ENCODE assay signal across 11 cellular contexts in genomic region chr10:109852718-109853037, GRCh38.
A peak's percentile ranks its signal among the peaks of the same experiment; 100 is the strongest.
DNase-seq lines count a peak whose midpoint lies in the region; ATAC-seq and TF ChIP-seq lines count a peak whose summit lies in the region.
"Had no signal": no experiment of that assay in that cellular context is flagged by ENCODE, and none has a peak within 500 bp of the region (broad histone marks: within the 10 kb centered on the region; RNA-seq: fewer than 3 reads in every experiment).

No MANE protein-coding gene starts in this region.

- H3K4me3 Mint-ChIP-seq in activated naive CD8-positive, alpha-beta T cell treated with anti-CD3 and anti-CD28 coated beads, Interleukin-2, amount 50 U/mL, for 24 hours = no peak overlapping the region
- H3K4me3 Mint-ChIP-seq: IgD-negative memory B cell; stimulated activated naive B cell treated with anti-CD40 and anti-IgM and Interleukin-4, amounts not matched to agents 10 μg/mL and 1 μg/mL and 100 μg/mL, for 72 hours had no signal

- no peak overlapping the region for H3K27ac Mint-ChIP-seq in activated naive CD8-positive, alpha-beta T cell treated with anti-CD3 and anti-CD28 coated beads, Interleukin-2, amount 50 U/mL, for 24 hours
- H3K27ac Mint-ChIP-seq: stimulated activated naive B cell treated with anti-CD40 and anti-IgM and Interleukin-4, amounts not matched to agents 10 μg/mL and 1 μg/mL and 100 μg/mL, for 72 hours had no signal

- no peak for DNase-seq in activated naive CD8-positive, alpha-beta T cell treated with anti-CD3 and anti-CD28 coated beads, Interleukin-2, amount 50 U/mL, for 24 hours
- DNase-seq in hippocampal formation (lab: John Stamatoyannopoulos, UW) (no peak), middle frontal gyrus (ENCODE audit: extremely low spot score, low spot score) (no peak), dedifferentiated amniotic fluid mesenchymal stem cell (ENCODE audit: extremely low spot score) (no peak)
- DNase-seq: esophagus squamous epithelium had no signal

- H3K4me1 Mint-ChIP-seq in activated naive CD8-positive, alpha-beta T cell treated with anti-CD3 and anti-CD28 coated beads, Interleukin-2, amount 50 U/mL, for 24 hours = peaks cover 15% of the 10 kb centered on the region

- H3K9me3 Mint-ChIP-seq in activated naive CD8-positive, alpha-beta T cell treated with anti-CD3 and anti-CD28 coated beads, Interleukin-2, amount 50 U/mL, for 24 hours = no peaks in the 10 kb centered on the region
- H3K9me3 Mint-ChIP-seq: IgD-negative memory B cell; stimulated activated naive B cell treated with anti-CD40 and anti-IgM and Interleukin-4, amounts not matched to agents 10 μg/mL and 1 μg/mL and 100 μg/mL, for 72 hours had no signal

- peak; percentile 43 for ATAC-seq in GM19395 (IDR thresholded peaks at IDR 0.05; ENCODE audit: unreplicated experiment)
- peak; percentile 26 for ATAC-seq in HG02943 (IDR thresholded peaks at IDR 0.05; ENCODE audit: low read depth, unreplicated experiment)
- no peak for ATAC-seq in activated naive CD8-positive, alpha-beta T cell treated with anti-CD3 and anti-CD28 coated beads, Interleukin-2, amount 50 U/mL, for 24 hours

- peak; percentile 80 for TF ChIP-seq CTCF in C4-2B (conservative IDR thresholded peaks at IDR 0.05)
- TF ChIP-seq CTCF in VCaP (conservative IDR thresholded peaks at IDR 0.05) = peak; percentile 43

- no peaks in the 10 kb centered on the region for H3K36me3 Mint-ChIP-seq in activated naive CD8-positive, alpha-beta T cell treated with anti-CD3 and anti-CD28 coated beads, Interleukin-2, amount 50 U/mL, for 24 hours (ENCODE audit: low read depth)
- H3K36me3 Mint-ChIP-seq: IgD-negative memory B cell; stimulated activated naive B cell treated with anti-CD40 and anti-IgM and Interleukin-4, amounts not matched to agents 10 μg/mL and 1 μg/mL and 100 μg/mL, for 72 hours had no signal

- H3K27ac ChIP-seq in C4-2B (no peak overlapping the region), VCaP (no peak overlapping the region)
- H3K27ac ChIP-seq: esophagus squamous epithelium had no signal

- H3K27me3 Mint-ChIP-seq in activated naive CD8-positive, alpha-beta T cell treated with anti-CD3 and anti-CD28 coated beads, Interleukin-2, amount 50 U/mL, for 24 hours = peaks cover 2% of the 10 kb centered on the region
- H3K27me3 Mint-ChIP-seq: IgD-negative memory B cell had no signal
